ENCODE assay signal across 1 cellular context in the genomic region with DNA sequence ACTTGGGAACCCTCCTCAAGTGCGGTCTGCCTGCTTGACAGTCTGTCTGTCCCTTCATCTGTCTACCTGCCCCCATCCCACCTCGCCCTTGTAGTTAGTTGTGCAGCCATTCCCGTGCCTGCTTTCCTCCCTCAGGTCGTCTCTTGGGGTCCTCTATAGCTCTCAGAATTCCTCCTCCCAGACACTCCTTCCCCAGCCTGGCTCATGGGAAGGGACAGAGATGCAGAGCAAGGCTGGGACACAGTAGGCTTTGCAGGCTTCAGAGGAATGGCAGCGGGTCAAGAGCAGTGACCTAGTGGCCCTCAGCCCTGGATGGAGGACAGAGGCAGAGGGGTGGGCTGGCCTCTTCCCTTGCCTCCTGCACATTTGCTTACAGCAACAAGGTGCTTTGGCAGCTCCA.
TF ChIP-seq lines count a peak whose summit lies in the region.

No MANE protein-coding gene starts in this region.

TF ChIP-seq in SK-N-SH treated with all-trans-retinoic acid at 6 μM for 48 hours, 23 proteins besides CTCF, POLR2A, EP300 and RAD21 (continued from another document):
- TF ChIP-seq, protein P1, sequence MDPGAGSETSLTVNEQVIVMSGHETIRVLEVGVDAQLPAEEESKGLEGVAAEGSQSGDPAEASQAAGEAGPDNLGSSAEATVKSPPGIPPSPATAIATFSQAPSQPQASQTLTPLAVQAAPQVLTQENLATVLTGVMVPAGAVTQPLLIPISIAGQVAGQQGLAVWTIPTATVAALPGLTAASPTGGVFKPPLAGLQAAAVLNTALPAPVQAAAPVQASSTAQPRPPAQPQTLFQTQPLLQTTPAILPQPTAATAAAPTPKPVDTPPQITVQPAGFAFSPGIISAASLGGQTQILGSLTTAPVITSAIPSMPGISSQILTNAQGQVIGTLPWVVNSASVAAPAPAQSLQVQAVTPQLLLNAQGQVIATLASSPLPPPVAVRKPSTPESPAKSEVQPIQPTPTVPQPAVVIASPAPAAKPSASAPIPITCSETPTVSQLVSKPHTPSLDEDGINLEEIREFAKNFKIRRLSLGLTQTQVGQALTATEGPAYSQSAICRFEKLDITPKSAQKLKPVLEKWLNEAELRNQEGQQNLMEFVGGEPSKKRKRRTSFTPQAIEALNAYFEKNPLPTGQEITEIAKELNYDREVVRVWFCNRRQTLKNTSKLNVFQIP (CRISPR knock-in tag; IDR thresholded peaks at IDR 0.05; ENCODE audit: borderline replicate concordance, low read depth), result no peak
- no peak for TF ChIP-seq TOX (CRISPR knock-in tag; IDR thresholded peaks at IDR 0.05; ENCODE audit: borderline replicate concordance)
- TF ChIP-seq, protein P2, sequence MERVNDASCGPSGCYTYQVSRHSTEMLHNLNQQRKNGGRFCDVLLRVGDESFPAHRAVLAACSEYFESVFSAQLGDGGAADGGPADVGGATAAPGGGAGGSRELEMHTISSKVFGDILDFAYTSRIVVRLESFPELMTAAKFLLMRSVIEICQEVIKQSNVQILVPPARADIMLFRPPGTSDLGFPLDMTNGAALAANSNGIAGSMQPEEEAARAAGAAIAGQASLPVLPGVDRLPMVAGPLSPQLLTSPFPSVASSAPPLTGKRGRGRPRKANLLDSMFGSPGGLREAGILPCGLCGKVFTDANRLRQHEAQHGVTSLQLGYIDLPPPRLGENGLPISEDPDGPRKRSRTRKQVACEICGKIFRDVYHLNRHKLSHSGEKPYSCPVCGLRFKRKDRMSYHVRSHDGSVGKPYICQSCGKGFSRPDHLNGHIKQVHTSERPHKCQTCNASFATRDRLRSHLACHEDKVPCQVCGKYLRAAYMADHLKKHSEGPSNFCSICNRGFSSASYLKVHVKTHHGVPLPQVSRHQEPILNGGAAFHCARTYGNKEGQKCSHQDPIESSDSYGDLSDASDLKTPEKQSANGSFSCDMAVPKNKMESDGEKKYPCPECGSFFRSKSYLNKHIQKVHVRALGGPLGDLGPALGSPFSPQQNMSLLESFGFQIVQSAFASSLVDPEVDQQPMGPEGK (CRISPR knock-in tag; IDR thresholded peaks at IDR 0.05; ENCODE audit: borderline replicate concordance), result no peak
- no peak for TF ChIP-seq OSR1 (CRISPR knock-in tag; IDR thresholded peaks at IDR 0.05)
- no peak for TF ChIP-seq RARB (CRISPR knock-in tag; IDR thresholded peaks at IDR 0.05)
- no peak for TF ChIP-seq SNAI2 (CRISPR knock-in tag; IDR thresholded peaks at IDR 0.05)
- TF ChIP-seq, protein P3, sequence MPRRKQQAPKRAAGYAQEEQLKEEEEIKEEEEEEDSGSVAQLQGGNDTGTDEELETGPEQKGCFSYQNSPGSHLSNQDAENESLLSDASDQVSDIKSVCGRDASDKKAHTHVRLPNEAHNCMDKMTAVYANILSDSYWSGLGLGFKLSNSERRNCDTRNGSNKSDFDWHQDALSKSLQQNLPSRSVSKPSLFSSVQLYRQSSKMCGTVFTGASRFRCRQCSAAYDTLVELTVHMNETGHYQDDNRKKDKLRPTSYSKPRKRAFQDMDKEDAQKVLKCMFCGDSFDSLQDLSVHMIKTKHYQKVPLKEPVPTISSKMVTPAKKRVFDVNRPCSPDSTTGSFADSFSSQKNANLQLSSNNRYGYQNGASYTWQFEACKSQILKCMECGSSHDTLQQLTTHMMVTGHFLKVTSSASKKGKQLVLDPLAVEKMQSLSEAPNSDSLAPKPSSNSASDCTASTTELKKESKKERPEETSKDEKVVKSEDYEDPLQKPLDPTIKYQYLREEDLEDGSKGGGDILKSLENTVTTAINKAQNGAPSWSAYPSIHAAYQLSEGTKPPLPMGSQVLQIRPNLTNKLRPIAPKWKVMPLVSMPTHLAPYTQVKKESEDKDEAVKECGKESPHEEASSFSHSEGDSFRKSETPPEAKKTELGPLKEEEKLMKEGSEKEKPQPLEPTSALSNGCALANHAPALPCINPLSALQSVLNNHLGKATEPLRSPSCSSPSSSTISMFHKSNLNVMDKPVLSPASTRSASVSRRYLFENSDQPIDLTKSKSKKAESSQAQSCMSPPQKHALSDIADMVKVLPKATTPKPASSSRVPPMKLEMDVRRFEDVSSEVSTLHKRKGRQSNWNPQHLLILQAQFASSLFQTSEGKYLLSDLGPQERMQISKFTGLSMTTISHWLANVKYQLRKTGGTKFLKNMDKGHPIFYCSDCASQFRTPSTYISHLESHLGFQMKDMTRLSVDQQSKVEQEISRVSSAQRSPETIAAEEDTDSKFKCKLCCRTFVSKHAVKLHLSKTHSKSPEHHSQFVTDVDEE (CRISPR knock-in tag; IDR thresholded peaks at IDR 0.05), result no peak
- no peak for TF ChIP-seq ISL1 (CRISPR knock-in tag; IDR thresholded peaks at IDR 0.05)
